8 cellular contexts compared by ENCODE assay signal in the genomic region with DNA sequence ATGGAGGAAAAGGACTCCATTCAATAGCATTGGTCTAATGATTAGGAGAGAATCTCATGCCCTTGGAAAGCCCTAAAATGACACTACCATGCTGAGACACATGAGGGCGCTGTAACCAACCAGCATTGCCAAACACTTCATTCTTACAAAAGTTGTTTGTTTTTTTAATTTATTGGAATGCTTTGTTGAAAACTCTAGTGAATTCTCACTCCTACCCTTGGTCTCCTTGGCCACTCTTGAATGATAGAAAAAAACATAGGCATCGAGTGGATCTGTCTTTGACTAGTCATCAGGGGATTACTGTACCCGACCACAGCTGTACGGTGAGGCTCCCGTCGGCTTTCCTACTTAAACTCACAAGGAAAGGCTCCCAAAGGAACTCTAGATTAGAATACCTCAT. TPM values are rescaled to one million over a fixed set of nuclear protein-coding genes. Genes with fewer than 3 reads are reported as not detected.
DNase-seq lines count a peak whose midpoint lies in the region; ATAC-seq, FAIRE-seq and TF ChIP-seq lines count a peak whose summit lies in the region.

No MANE protein-coding gene starts in this region.

- TF ChIP-seq CTCF in fibroblast of villous mesenchyme (IDR thresholded peaks at IDR 0.05; ENCODE audit: insufficient read depth, low read depth, low read length) = peak; percentile 86

- FAIRE-seq in GM12891 (lab: Jason Lieb, UNC) = peak; percentile 86

- no peak for DNase-seq in GM12891 (ENCODE audit: insufficient read length, low spot score)
- DNase-seq in NCI-H460 (ENCODE audit: extremely low read depth, low read depth) = peak; percentile 48
- peak; percentile 61 for DNase-seq in activated T-cell treated with anti-CD3 and anti-CD28 coated beads, Interleukin-2, amount 50 U/mL, for 1 hour
- peak; percentile 62 for DNase-seq in fibroblast of villous mesenchyme (ENCODE audit: low read depth)
- DNase-seq in pons (ENCODE audit: low spot score) = peak; percentile 75

- no peak overlapping the region for H3K4me3 ChIP-seq in fibroblast of villous mesenchyme (ENCODE audit: low read depth, low read length)

- TF ChIP-seq POLR2A in GM12891 (IDR thresholded peaks at IDR 0.05; ENCODE audit: low read depth, low read length) = no peak

- ATAC-seq in HG03521 (IDR thresholded peaks at IDR 0.05; ENCODE audit: unreplicated experiment) (no peak), GM19397 (IDR thresholded peaks at IDR 0.05; ENCODE audit: unreplicated experiment) (no peak), HG02884 (IDR thresholded peaks at IDR 0.05; ENCODE audit: unreplicated experiment) (no peak)

TF ChIP-seq in GM12891, 5 proteins besides CTCF, POLR2A, EP300 and RAD21:
- TF ChIP-seq POU2F2 (IDR thresholded peaks at IDR 0.05; ENCODE audit: low read depth, low read length) (no peak), TAF1 (IDR thresholded peaks at IDR 0.05; ENCODE audit: low read depth, low read length) (no peak), PAX5 (IDR thresholded peaks at IDR 0.05; ENCODE audit: insufficient read depth, low read length, severe bottlenecking) (no peak), SPI1 (IDR thresholded peaks at IDR 0.05; ENCODE audit: low read depth, low read length) (no peak), POLR2AphosphoS5 (IDR thresholded peaks at IDR 0.05; ENCODE audit: low read depth, low read length) (no peak)

RNA-seq across cellular contexts. Expression of gene ADD3, which starts 29.3 kb away (rescaled TPM):
- 18.9 TPM for polyA plus RNA-seq in GM12891 (2012; ENCODE audit: low read depth, missing spikeins)
- total RNA-seq in NCI-H460 (2014; rRNA removed; shearing (Covaris generic)) = 68.3 and 69.4 TPM in 2 replicates
- polyA plus RNA-seq in NCI-H460 (2014; cell fraction: nucleus; rRNA removed) = 47.8 and 50.9 TPM in 2 replicates
- 68.3 and 97.6 TPM in 2 replicates for total RNA-seq in fibroblast of villous mesenchyme

RNA-seq across cellular contexts. Expression of gene XPNPEP1, which starts 55.2 kb away (rescaled TPM):
- 40.8 TPM for polyA plus RNA-seq in GM12891 (2012; ENCODE audit: low read depth, missing spikeins)
- 46.7 and 49.3 TPM in 2 replicates for total RNA-seq in NCI-H460 (2014; rRNA removed; shearing (Covaris generic))
- polyA plus RNA-seq in NCI-H460 (2014; cell fraction: nucleus; rRNA removed) = 79.8 and 82.2 TPM in 2 replicates
- 86.4 and 90.8 TPM in 2 replicates for total RNA-seq in fibroblast of villous mesenchyme
